ENCODE assay signal across 8 cellular contexts in genomic region chr5:50962934-50963646, GRCh38.
DNase-seq lines count a peak whose midpoint lies in the region; ATAC-seq lines count a peak whose summit lies in the region.

No MANE protein-coding gene starts in this region.

- H3K27me3 Mint-ChIP-seq in CD4-positive, CD25-positive, alpha-beta regulatory T cell: peaks cover 63% of the 10 kb centered on the region
- peaks cover 53% of the 10 kb centered on the region for H3K27me3 Mint-ChIP-seq in activated CD8-positive, alpha-beta T cell treated with anti-CD3 and anti-CD28 coated beads, Interleukin-2, amount 10 ng/mL, durations not matched to agents 7 days and 5 days (ENCODE audit: low read depth)
- H3K27me3 Mint-ChIP-seq in effector memory CD8-positive, alpha-beta T cell: peaks cover 59 to 80% of the 10 kb centered on the region in 2 donors

- peak overlapping the region; percentile 44 for H3K4me3 ChIP-seq in CD4-positive, CD25-positive, alpha-beta regulatory T cell (ENCODE audit: low read depth, low read length)
- H3K4me3 ChIP-seq in mesodermal cell (ENCODE audit: extremely low read depth, insufficient read depth, low read length, poor library complexity, severe bottlenecking): peak overlapping the region; percentile 37

- H3K27me3 ChIP-seq in CD4-positive, CD25-positive, alpha-beta regulatory T cell (ENCODE audit: control insufficient read depth, insufficient read depth, low read length): peaks cover 36% of the 10 kb centered on the region

- POLR2A ChIA-PET in activated CD8-positive, alpha-beta T cell treated with anti-CD3 and anti-CD28 coated beads, Interleukin-2, amount 10 ng/mL, durations not matched to agents 7 days and 5 days (lab: Charles Lee): interaction anchor here (0.6 kb wide), 1 partner anchor 373 kb away, joined by 3 read pairs; no protein-coding TSS in a partner anchor

- no peak overlapping the region for H3K27ac ChIP-seq in CD4-positive, CD25-positive, alpha-beta regulatory T cell (ENCODE audit: insufficient read depth, low read length, poor library complexity, severe bottlenecking)
- H3K27ac ChIP-seq in mesodermal cell (ENCODE audit: low read depth, low read length, severe bottlenecking): no peak overlapping the region

- no peaks in the 10 kb centered on the region for H3K36me3 Mint-ChIP-seq in CD4-positive, CD25-positive, alpha-beta regulatory T cell
- H3K36me3 Mint-ChIP-seq in activated CD8-positive, alpha-beta T cell treated with anti-CD3 and anti-CD28 coated beads, Interleukin-2, amount 10 ng/mL, durations not matched to agents 7 days and 5 days (ENCODE audit: low read depth): no peaks in the 10 kb centered on the region
- no peaks in the 10 kb centered on the region for H3K36me3 Mint-ChIP-seq in effector memory CD8-positive, alpha-beta T cell (ENCODE audit: insufficient read depth)

- H3K9me3 ChIP-seq in CD4-positive, CD25-positive, alpha-beta regulatory T cell (ENCODE audit: control insufficient read depth in 2 of 2, low read length in 2 of 2): peaks cover 0 to 4% of the 10 kb centered on the region in 2 experiments
- H3K9me3 ChIP-seq in mesodermal cell (ENCODE audit: control insufficient read depth, low read length): no peaks in the 10 kb centered on the region

- 1% methylated on average over 20 to 21 of the region's 38 CpGs for WGBS in mesodermal cell (ENCODE audit: insufficient coverage in 2 of 2), 2 experiments

- no peaks in the 10 kb centered on the region for H3K36me3 ChIP-seq in CD4-positive, CD25-positive, alpha-beta regulatory T cell (ENCODE audit: control insufficient read depth, insufficient read depth, low read length)
- no peaks in the 10 kb centered on the region for H3K36me3 ChIP-seq in mesodermal cell (ENCODE audit: control insufficient read depth, insufficient read depth, low read length)

- H3K27ac Mint-ChIP-seq in CD4-positive, CD25-positive, alpha-beta regulatory T cell: no peak overlapping the region
- H3K27ac Mint-ChIP-seq in activated CD8-positive, alpha-beta T cell treated with anti-CD3 and anti-CD28 coated beads, Interleukin-2, amount 10 ng/mL, durations not matched to agents 7 days and 5 days: peak overlapping the region; percentile 63
- no peak overlapping the region for H3K27ac Mint-ChIP-seq in effector memory CD8-positive, alpha-beta T cell

- H3K4me3 Mint-ChIP-seq in CD4-positive, CD25-positive, alpha-beta regulatory T cell: peak overlapping the region in 3 of 4 donors; percentile 43 to 81 (median 70)
- peak overlapping the region; percentile 80 for H3K4me3 Mint-ChIP-seq in activated CD8-positive, alpha-beta T cell treated with anti-CD3 and anti-CD28 coated beads, Interleukin-2, amount 10 ng/mL, durations not matched to agents 7 days and 5 days
- peak overlapping the region; percentile 64 to 76 for H3K4me3 Mint-ChIP-seq in effector memory CD8-positive, alpha-beta T cell

- peak; percentile 3 to 54 (median 25) for DNase-seq in CD4-positive, CD25-positive, alpha-beta regulatory T cell
- peak; percentile 91 for DNase-seq in NCI-H748 treated with DMSO at 0.1 percent for 48 hours (lab: John Stamatoyannopoulos, UW)
- DNase-seq in activated CD8-positive, alpha-beta T cell treated with anti-CD3 and anti-CD28 coated beads, Interleukin-2, amount 10 ng/mL, durations not matched to agents 7 days and 5 days: peak; percentile 82
- DNase-seq in effector memory CD8-positive, alpha-beta T cell: peak; percentile 33 to 50 (median 44)
- peak; percentile 10 to 16 for DNase-seq in stimulated activated CD8-positive, alpha-beta memory T cell treated with anti-CD3 and anti-CD28 coated beads, Interleukin-2, amount 100 ng/mL, for 1 hour (ENCODE audit: low read depth in 2 of 2)

- H3K4me1 ChIP-seq in CD4-positive, CD25-positive, alpha-beta regulatory T cell (ENCODE audit: control insufficient read depth, insufficient read depth, low read length, poor library complexity, severe bottlenecking): peaks cover 29% of the 10 kb centered on the region
- H3K4me1 ChIP-seq in mesodermal cell (ENCODE audit: control insufficient read depth, insufficient read depth, low read length, poor library complexity, severe bottlenecking): peaks cover 15% of the 10 kb centered on the region

- ATAC-seq in CD4-positive, CD25-positive, alpha-beta regulatory T cell (ENCODE audit: low read depth in 2 of 2): no peak
- ATAC-seq in GM19395 (IDR thresholded peaks at IDR 0.05; ENCODE audit: unreplicated experiment) (peak; percentile 88), HG03520 (IDR thresholded peaks at IDR 0.05; ENCODE audit: unreplicated experiment) (peak; percentile 80)
- peak; percentile 87 for ATAC-seq in activated CD8-positive, alpha-beta T cell treated with anti-CD3 and anti-CD28 coated beads, Interleukin-2, amount 10 ng/mL, durations not matched to agents 7 days and 5 days
- peak; percentile 68 for ATAC-seq in effector memory CD8-positive, alpha-beta T cell (replicated peaks)

- peaks cover 0 to 8% (median 0%) of the 10 kb centered on the region in 7 donors for H3K9me3 Mint-ChIP-seq in CD4-positive, CD25-positive, alpha-beta regulatory T cell
- no peaks in the 10 kb centered on the region for H3K9me3 Mint-ChIP-seq in activated CD8-positive, alpha-beta T cell treated with anti-CD3 and anti-CD28 coated beads, Interleukin-2, amount 10 ng/mL, durations not matched to agents 7 days and 5 days (ENCODE audit: insufficient read depth)
- H3K9me3 Mint-ChIP-seq in effector memory CD8-positive, alpha-beta T cell: no peaks in the 10 kb centered on the region

- peaks cover 8 to 43% (median 30%) of the 10 kb centered on the region in 4 donors for H3K4me1 Mint-ChIP-seq in CD4-positive, CD25-positive, alpha-beta regulatory T cell
- peaks cover 37% of the 10 kb centered on the region for H3K4me1 Mint-ChIP-seq in activated CD8-positive, alpha-beta T cell treated with anti-CD3 and anti-CD28 coated beads, Interleukin-2, amount 10 ng/mL, durations not matched to agents 7 days and 5 days (ENCODE audit: low read depth)
- H3K4me1 Mint-ChIP-seq in effector memory CD8-positive, alpha-beta T cell (ENCODE audit: low read depth in 2 of 2): peaks cover 25 to 35% of the 10 kb centered on the region in 2 donors

- CTCF ChIA-PET in activated CD8-positive, alpha-beta T cell treated with anti-CD3 and anti-CD28 coated beads, Interleukin-2, amount 10 ng/mL, durations not matched to agents 7 days and 5 days (lab: Charles Lee): interaction anchor here (0.6 to 1.5 kb wide), 23 partner anchors 8 to 1954 kb away, joined by 3 to 10 read pairs (median 4); no protein-coding TSS in a partner anchor

Comparison
In these comparisons a context has a peak if more than half of its experiments do, and no peak if none do; other contexts are left out.
1. ATAC-seq: peak in GM19395 (single experiment), HG03520 (single experiment), activated CD8-positive, alpha-beta T cell treated with anti-CD3 and anti-CD28 coated beads, Interleukin-2, amount 10 ng/mL, durations not matched to agents 7 days and 5 days (single experiment) and effector memory CD8-positive, alpha-beta T cell (single experiment); none in CD4-positive, CD25-positive, alpha-beta regulatory T cell (0 of 2).
2. DNase-seq: peak in every context shown above with its lines; median percentile 91 in NCI-H748 treated with DMSO at 0.1 percent for 48 hours; 82 in activated CD8-positive, alpha-beta T cell treated with anti-CD3 and anti-CD28 coated beads, Interleukin-2, amount 10 ng/mL, durations not matched to agents 7 days and 5 days; 44 in effector memory CD8-positive, alpha-beta T cell; 25 in CD4-positive, CD25-positive, alpha-beta regulatory T cell; 13 in stimulated activated CD8-positive, alpha-beta memory T cell treated with anti-CD3 and anti-CD28 coated beads, Interleukin-2, amount 100 ng/mL, for 1 hour.
3. Peak in every context shown above with its lines, with median percentiles within 50 percentile points of each other: H3K4me3 Mint-ChIP-seq.